8 cellular contexts compared by ENCODE assay signal in the genomic region with DNA sequence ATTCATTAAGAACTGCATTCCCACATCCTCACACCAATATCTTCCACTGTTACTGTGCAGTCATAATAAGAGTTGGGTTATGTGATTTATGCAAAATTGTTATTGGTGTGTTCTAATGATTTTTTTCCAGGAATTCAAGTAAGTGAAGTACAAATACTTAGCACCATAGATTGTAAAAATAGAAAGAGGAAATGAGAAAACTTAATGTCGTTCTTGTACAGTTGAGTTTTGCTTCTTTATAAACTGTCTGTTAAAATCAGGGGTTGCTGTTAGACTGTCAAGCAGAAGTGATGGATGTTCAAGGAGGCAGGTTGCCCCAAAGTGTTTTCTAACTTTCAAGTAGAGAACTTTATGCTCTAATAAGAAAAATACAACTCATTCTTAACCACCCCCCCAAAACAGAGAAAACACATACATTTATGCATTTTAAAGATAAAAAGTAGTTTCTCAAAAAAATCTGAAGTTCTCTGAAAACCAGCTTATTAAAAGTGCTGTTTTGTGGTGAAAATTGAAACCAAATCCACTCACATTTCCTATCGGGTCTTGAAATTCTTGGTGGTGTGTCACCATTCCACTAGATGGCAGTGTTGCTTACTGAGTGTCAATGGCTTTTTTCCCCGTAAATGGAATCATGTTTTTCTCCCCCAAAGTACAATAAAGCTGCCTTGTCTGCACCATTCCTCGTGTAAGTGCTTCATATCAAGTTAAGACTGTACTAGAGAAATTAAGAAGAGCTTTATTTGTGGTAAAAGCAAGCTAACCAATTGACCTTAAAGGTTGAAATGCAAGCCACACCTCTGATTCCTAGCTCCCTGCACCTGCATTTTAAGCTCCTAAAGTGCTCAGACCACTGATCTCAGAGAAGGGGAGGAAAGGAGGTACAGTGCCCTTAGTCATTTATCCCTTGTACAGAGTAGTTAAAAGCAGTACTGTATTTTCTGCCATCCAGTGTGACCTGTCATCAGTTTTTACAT. TPM values are rescaled to one million over a fixed set of nuclear protein-coding genes. Genes with fewer than 3 reads are reported as not detected.
A peak's percentile ranks its signal among the peaks of the same experiment; 100 is the strongest.
DNase-seq lines count a peak whose midpoint lies in the region; ATAC-seq and TF ChIP-seq lines count a peak whose summit lies in the region.

No MANE protein-coding gene starts in this region.

- H3K27ac ChIP-seq in GM23338 (ENCODE audit: low read depth): no peak overlapping the region

- H3F3A ChIP-seq in GM23338 (replicated peaks; ENCODE audit: low read depth): no peaks in the 10 kb centered on the region

- no peaks in the 10 kb centered on the region for H4K20me1 ChIP-seq in GM23338 (replicated peaks; ENCODE audit: insufficient read depth)

- no peaks in the 10 kb centered on the region for H3K4me1 ChIP-seq in GM23338 (ENCODE audit: insufficient read depth)

- H3K36me3 Mint-ChIP-seq in GM23338 (ENCODE audit: low read depth): 0 out of 3 replicates have a peak, but pooled peaks cover 10% of the 10 kb centered on the region
- H3K36me3 Mint-ChIP-seq in activated naive CD8-positive, alpha-beta T cell: peaks cover 4% of the 10 kb centered on the region

- DNase-seq in NCI-H1417 (lab: John Stamatoyannopoulos, UW) (peak; percentile 9 to 61 (median 37)), NCI-H1417 treated with DMSO at 0.1 percent for 48 hours (lab: John Stamatoyannopoulos, UW) (no peak), GM23338 (ENCODE audit: low spot score) (peak; percentile 81), NCI-H446 treated with DMSO at 0.1 percent for 48 hours (lab: John Stamatoyannopoulos, UW) (peak; percentile 1), head of caudate nucleus (peak in 22 of 42 donors; percentile 21 to 77 (median 47))
- DNase-seq in stimulated activated CD8-positive, alpha-beta memory T cell treated with anti-CD3 and anti-CD28 coated beads, Interleukin-4, amount 100 ng/mL, for 48 hours: peak; percentile 38

- no peaks in the 10 kb centered on the region for H3K27me3 ChIP-seq in GM23338 (ENCODE audit: insufficient read depth)

- no peak overlapping the region for H2AFZ ChIP-seq in GM23338

- H3K4me3 ChIP-seq in GM23338: no peak overlapping the region

- no peaks in the 10 kb centered on the region for H3K36me3 ChIP-seq in GM23338 (ENCODE audit: insufficient read depth)

- H3K79me2 ChIP-seq in GM23338 (replicated peaks; ENCODE audit: insufficient read depth): no peaks in the 10 kb centered on the region

- no peak overlapping the region for H3K27ac Mint-ChIP-seq in GM23338
- peak overlapping the region; percentile 69 for H3K27ac Mint-ChIP-seq in activated naive CD8-positive, alpha-beta T cell

- no peak overlapping the region for H3K4me2 ChIP-seq in GM23338

- ATAC-seq in GM23338 (peak; percentile 32; the same call in 2 of the 3 replicates), GM18873 (IDR thresholded peaks at IDR 0.05; ENCODE audit: low FRiP score, unreplicated experiment) (no peak)

- no peak overlapping the region for H3K4me3 Mint-ChIP-seq in GM23338
- no peak overlapping the region for H3K4me3 Mint-ChIP-seq in activated naive CD8-positive, alpha-beta T cell

- H3K9me2 ChIP-seq in GM23338 (ENCODE audit: insufficient read depth): no peaks in the 10 kb centered on the region

- no peaks in the 10 kb centered on the region for H3K9me3 Mint-ChIP-seq in GM23338
- no peaks in the 10 kb centered on the region for H3K9me3 Mint-ChIP-seq in activated naive CD8-positive, alpha-beta T cell (ENCODE audit: low read depth)

- peak; percentile 87 to 92 for TF ChIP-seq CTCF in GM23338 (conservative IDR thresholded peaks at IDR 0.05; ENCODE audit: low read depth in 2 of 2)

- H3K4me1 Mint-ChIP-seq in GM23338: no peaks in the 10 kb centered on the region; the same call in 1 of the 3 replicates
- H3K4me1 Mint-ChIP-seq in activated naive CD8-positive, alpha-beta T cell (ENCODE audit: low read depth): peaks cover 39% of the 10 kb centered on the region

- H3K27me3 Mint-ChIP-seq in GM23338 (ENCODE audit: insufficient read depth, low read depth, poor library complexity): peaks cover 6% of the 10 kb centered on the region
- H3K27me3 Mint-ChIP-seq in activated naive CD8-positive, alpha-beta T cell: no peaks in the 10 kb centered on the region

- intact Hi-C loops in head of caudate nucleus (cut with DNase I): loop anchor here (5.0 kb wide), 1 partner anchor 50 kb away; no protein-coding TSS in a partner anchor

TF ChIP-seq in GM23338, 12 proteins besides CTCF, POLR2A, EP300 and RAD21 (continues in another document):
- TF ChIP-seq, protein P1, sequence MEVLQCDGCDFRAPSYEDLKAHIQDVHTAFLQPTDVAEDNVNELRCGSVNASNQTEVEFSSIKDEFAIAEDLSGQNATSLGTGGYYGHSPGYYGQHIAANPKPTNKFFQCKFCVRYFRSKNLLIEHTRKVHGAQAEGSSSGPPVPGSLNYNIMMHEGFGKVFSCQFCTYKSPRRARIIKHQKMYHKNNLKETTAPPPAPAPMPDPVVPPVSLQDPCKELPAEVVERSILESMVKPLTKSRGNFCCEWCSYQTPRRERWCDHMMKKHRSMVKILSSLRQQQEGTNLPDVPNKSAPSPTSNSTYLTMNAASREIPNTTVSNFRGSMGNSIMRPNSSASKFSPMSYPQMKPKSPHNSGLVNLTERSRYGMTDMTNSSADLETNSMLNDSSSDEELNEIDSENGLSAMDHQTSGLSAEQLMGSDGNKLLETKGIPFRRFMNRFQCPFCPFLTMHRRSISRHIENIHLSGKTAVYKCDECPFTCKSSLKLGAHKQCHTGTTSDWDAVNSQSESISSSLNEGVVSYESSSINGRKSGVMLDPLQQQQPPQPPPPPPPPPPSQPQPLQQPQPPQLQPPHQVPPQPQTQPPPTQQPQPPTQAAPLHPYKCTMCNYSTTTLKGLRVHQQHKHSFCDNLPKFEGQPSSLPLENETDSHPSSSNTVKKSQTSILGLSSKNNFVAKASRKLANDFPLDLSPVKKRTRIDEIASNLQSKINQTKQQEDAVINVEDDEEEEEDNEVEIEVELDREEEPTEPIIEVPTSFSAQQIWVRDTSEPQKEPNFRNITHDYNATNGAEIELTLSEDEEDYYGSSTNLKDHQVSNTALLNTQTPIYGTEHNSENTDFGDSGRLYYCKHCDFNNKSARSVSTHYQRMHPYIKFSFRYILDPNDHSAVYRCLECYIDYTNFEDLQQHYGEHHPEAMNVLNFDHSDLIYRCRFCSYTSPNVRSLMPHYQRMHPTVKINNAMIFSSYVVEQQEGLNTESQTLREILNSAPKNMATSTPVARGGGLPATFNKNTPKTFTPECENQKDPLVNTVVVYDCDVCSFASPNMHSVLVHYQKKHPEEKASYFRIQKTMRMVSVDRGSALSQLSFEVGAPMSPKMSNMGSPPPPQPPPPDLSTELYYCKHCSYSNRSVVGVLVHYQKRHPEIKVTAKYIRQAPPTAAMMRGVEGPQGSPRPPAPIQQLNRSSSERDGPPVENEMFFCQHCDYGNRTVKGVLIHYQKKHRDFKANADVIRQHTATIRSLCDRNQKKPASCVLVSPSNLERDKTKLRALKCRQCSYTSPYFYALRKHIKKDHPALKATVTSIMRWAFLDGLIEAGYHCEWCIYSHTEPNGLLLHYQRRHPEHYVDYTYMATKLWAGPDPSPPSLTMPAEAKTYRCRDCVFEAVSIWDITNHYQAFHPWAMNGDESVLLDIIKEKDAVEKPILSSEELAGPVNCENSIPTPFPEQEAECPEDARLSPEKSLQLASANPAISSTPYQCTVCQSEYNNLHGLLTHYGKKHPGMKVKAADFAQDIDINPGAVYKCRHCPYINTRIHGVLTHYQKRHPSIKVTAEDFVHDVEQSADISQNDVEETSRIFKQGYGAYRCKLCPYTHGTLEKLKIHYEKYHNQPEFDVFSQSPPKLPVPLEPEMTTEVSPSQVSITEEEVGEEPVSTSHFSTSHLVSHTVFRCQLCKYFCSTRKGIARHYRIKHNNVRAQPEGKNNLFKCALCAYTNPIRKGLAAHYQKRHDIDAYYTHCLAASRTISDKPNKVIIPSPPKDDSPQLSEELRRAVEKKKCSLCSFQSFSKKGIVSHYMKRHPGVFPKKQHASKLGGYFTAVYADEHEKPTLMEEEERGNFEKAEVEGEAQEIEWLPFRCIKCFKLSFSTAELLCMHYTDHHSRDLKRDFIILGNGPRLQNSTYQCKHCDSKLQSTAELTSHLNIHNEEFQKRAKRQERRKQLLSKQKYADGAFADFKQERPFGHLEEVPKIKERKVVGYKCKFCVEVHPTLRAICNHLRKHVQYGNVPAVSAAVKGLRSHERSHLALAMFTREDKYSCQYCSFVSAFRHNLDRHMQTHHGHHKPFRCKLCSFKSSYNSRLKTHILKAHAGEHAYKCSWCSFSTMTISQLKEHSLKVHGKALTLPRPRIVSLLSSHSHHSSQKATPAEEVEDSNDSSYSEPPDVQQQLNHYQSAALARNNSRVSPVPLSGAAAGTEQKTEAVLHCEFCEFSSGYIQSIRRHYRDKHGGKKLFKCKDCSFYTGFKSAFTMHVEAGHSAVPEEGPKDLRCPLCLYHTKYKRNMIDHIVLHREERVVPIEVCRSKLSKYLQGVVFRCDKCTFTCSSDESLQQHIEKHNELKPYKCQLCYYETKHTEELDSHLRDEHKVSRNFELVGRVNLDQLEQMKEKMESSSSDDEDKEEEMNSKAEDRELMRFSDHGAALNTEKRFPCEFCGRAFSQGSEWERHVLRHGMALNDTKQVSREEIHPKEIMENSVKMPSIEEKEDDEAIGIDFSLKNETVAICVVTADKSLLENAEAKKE (CRISPR knock-in tag; IDR thresholded peaks at IDR 0.05): no peak

RNA-seq across cellular contexts. Expression of a gene that starts 4.7 kb away (rescaled TPM):
- total RNA-seq in GM23338 (2014; rRNA removed; shearing (Covaris generic)): not detected in 2 replicates
- polyA plus RNA-seq in GM23338 (2016; fragmentation: Nextera tagmentation; extraction: Ambion mirVana): 0.17 and 0.19 TPM in 2 replicates

RNA-seq across cellular contexts. Expression of a gene that starts 6.7 kb away (rescaled TPM):
- total RNA-seq in GM23338 (2014; rRNA removed; shearing (Covaris generic)): 0.17 and 0.31 TPM in 2 replicates
- 0.16 TPM in 1 of 2 replicates, not detected in the other for polyA plus RNA-seq in GM23338 (2016; fragmentation: Nextera tagmentation; extraction: Ambion mirVana)

RNA-seq across cellular contexts. Expression of a gene that starts 57.7 kb away (rescaled TPM):
- total RNA-seq in GM23338 (2014; rRNA removed; shearing (Covaris generic)): 152 and 180 TPM in 2 replicates
- polyA plus RNA-seq in GM23338 (2016; fragmentation: Nextera tagmentation; extraction: Ambion mirVana): 66.4 and 72.5 TPM in 2 replicates
